In the genomic region with DNA sequence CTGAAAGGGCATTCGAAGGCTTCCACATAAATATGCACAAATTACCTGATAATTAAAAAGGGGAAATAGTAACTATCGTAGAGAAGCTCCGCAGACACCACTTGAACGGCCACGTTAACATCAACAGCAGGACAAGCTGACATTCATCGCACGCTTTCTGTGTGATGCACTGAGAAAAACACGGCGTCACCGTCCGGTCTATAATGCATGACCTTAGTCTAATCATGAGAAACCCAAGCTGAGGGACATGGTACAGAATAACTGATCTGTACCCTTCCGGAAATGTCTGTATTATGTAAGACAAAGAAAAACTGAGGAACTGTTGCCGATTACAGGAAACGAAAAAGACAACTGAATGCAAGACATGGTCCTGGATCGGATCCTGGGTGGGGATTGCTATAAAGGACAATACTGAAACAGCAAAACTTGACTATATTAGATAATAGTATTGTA, we compare ENCODE assay signal across 8 cellular contexts. TPM values are rescaled to one million over a fixed set of nuclear protein-coding genes. Genes with fewer than 3 reads are reported as not detected.
DNase-seq lines count a peak whose midpoint lies in the region; ATAC-seq and TF ChIP-seq lines count a peak whose summit lies in the region.

No MANE protein-coding gene starts in this region.

- TF ChIP-seq POLR2A in breast epithelium (IDR thresholded peaks at IDR 0.05) (no peak), stomach (IDR thresholded peaks at IDR 0.05) (no peak)

- H3K4me3 ChIP-seq in breast epithelium (peak overlapping the region; percentile 87 to 98 (median 98)), lung (peak overlapping the region; percentile 37), stomach (peak overlapping the region; percentile 62 to 97 (median 92))

- no peaks in the 10 kb centered on the region for H3K9me3 Mint-ChIP-seq in T-helper 2 cell treated with Interferon-gamma antibody and Interleukin-4, amounts not matched to agents 5 μg/mL and 100 μg/mL, for 36 hours

- peak; percentile 86 for DNase-seq in CD1c-positive myeloid dendritic cell (ENCODE audit: extremely low spot score)
- DNase-seq in T-helper 2 cell treated with Interferon-gamma antibody and Interleukin-4, amounts not matched to agents 5 μg/mL and 100 μg/mL, for 36 hours (ENCODE audit: low spot score), result no peak
- no peak for DNase-seq in breast epithelium (ENCODE audit: low spot score in 2 of 2)
- DNase-seq in lung (ENCODE audit: low spot score), result peak; percentile 41
- DNase-seq in stomach, result no peak
- DNase-seq in cortex of kidney (lab: John Stamatoyannopoulos, UW), result no peak

- H3K4me1 Mint-ChIP-seq in T-helper 2 cell treated with Interferon-gamma antibody and Interleukin-4, amounts not matched to agents 5 μg/mL and 100 μg/mL, for 36 hours (ENCODE audit: low read depth), result peaks cover 17% of the 10 kb centered on the region

- peaks cover 0 to 4% of the 10 kb centered on the region in 2 donors for H3K4me1 ChIP-seq in breast epithelium
- H3K4me1 ChIP-seq in lung (ENCODE audit: control insufficient read depth in 2 of 2, insufficient read depth in 2 of 2, low read length in 2 of 2), result peaks cover 2 to 17% of the 10 kb centered on the region in 2 donors
- H3K4me1 ChIP-seq in stomach, result peaks cover 15 to 55% (median 38%) of the 10 kb centered on the region in 4 donors

- H3K27me3 ChIP-seq in breast epithelium, result no peaks in the 10 kb centered on the region
- no peaks in the 10 kb centered on the region for H3K27me3 ChIP-seq in lung (ENCODE audit: control insufficient read depth, insufficient read depth)
- no peaks in the 10 kb centered on the region for H3K27me3 ChIP-seq in stomach

- TF ChIP-seq CTCF in breast epithelium (IDR thresholded peaks at IDR 0.05) (no peak), lung (IDR thresholded peaks at IDR 0.05; ENCODE audit: control extremely low read depth, extremely low read depth) (no peak), stomach (IDR thresholded peaks at IDR 0.05) (no peak)

- H3K4me3 Mint-ChIP-seq in T-helper 2 cell treated with Interferon-gamma antibody and Interleukin-4, amounts not matched to agents 5 μg/mL and 100 μg/mL, for 36 hours, result peak overlapping the region; percentile 96

- no peaks in the 10 kb centered on the region for H3K9me3 ChIP-seq in breast epithelium
- H3K9me3 ChIP-seq in lung (ENCODE audit: control insufficient read depth in 2 of 2, insufficient read depth in 1 of 2, low read length in 1 of 2), result no peaks in the 10 kb centered on the region
- no peaks in the 10 kb centered on the region for H3K9me3 ChIP-seq in stomach

- peak; percentile 6 for ATAC-seq in GM19397 (IDR thresholded peaks at IDR 0.05; ENCODE audit: unreplicated experiment)
- peak; percentile 3 for ATAC-seq in HG03558 (IDR thresholded peaks at IDR 0.05; ENCODE audit: extremely low read depth, unreplicated experiment)
- no peak for ATAC-seq in lung (ENCODE audit: insufficient read depth, low FRiP score)

- 0% methylated on average over 15 of the region's 15 CpGs for WGBS in lung, 2 donors
- WGBS in stomach, 5 donors, result 1 to 2% (median 2%) methylated on average over 15 of the region's 15 CpGs

- TF ChIP-seq EP300 in stomach (IDR thresholded peaks at IDR 0.05), result no peak

- H3K27ac ChIP-seq in breast epithelium, result peak overlapping the region; percentile 78 to 90
- H3K27ac ChIP-seq in lung (ENCODE audit: low read depth in 1 of 2, low read length in 1 of 2), result peak overlapping the region; percentile 66 to 97
- peak overlapping the region; percentile 45 to 92 (median 88) for H3K27ac ChIP-seq in stomach

- intact Hi-C loops in breast epithelium (cut with DNase I; ENCODE audit: low total_unique reads), result no loop called here
- intact Hi-C loops in stomach (cut with DNase I; ENCODE audit: low total_unique reads), result no loop called here

- H3K36me3 ChIP-seq in breast epithelium (no peaks in the 10 kb centered on the region), lung (ENCODE audit: control insufficient read depth in 2 of 2, insufficient read depth in 2 of 2, low read length in 2 of 2) (peaks cover 0 to 7% of the 10 kb centered on the region in 2 donors), stomach (peaks cover 9 to 30% (median 27%) of the 10 kb centered on the region in 4 donors)

- no peaks in the 10 kb centered on the region for H3K27me3 Mint-ChIP-seq in T-helper 2 cell treated with Interferon-gamma antibody and Interleukin-4, amounts not matched to agents 5 μg/mL and 100 μg/mL, for 36 hours (ENCODE audit: low read depth)

- peak overlapping the region; percentile 96 for H3K27ac Mint-ChIP-seq in T-helper 2 cell treated with Interferon-gamma antibody and Interleukin-4, amounts not matched to agents 5 μg/mL and 100 μg/mL, for 36 hours

- peaks cover 20% of the 10 kb centered on the region for H3K36me3 Mint-ChIP-seq in T-helper 2 cell treated with Interferon-gamma antibody and Interleukin-4, amounts not matched to agents 5 μg/mL and 100 μg/mL, for 36 hours (ENCODE audit: low read depth)

RNA-seq across cellular contexts. Expression of a gene that starts 0.7 kb away (rescaled TPM):
- total RNA-seq in breast epithelium, result 10 to 100 TPM; 29.8 to 54.1 (median 51.2) TPM
- total RNA-seq in lung, result 10 to 100 TPM; 21.7 to 49.3 TPM
- polyA plus RNA-seq in lung, result 10 to 100 TPM; 39.3 to 43.1 TPM
- 100 to 1,000 TPM in 2 of 5 donors, 10 to 100 TPM in 3; 18.9 to 127 (median 61.7) TPM for total RNA-seq in stomach
- polyA plus RNA-seq in stomach, result 10 to 100 TPM; 29.5 to 40.0 (median 37.0) TPM

RNA-seq across cellular contexts. Expression of a gene that starts 14.7 kb away (rescaled TPM):
- total RNA-seq in breast epithelium (10 to 100 TPM; 24.0 to 33.1 (median 32.2) TPM), lung (10 to 100 TPM; 32.0 to 55.8 TPM), stomach (10 to 100 TPM in 4 of 5 donors, 1 to 10 TPM in 1; 4.7 to 40.1 (median 29.7) TPM)
- polyA plus RNA-seq in lung (10 to 100 TPM; 31.5 to 36.6 TPM), stomach (10 to 100 TPM; 13.5 to 29.0 (median 20.5) TPM)

RNA-seq across cellular contexts. Expression of a gene that starts 45.9 kb away (rescaled TPM):
- 1 to 10 TPM; 1.3 to 3.7 (median 1.4) TPM for total RNA-seq in breast epithelium
- total RNA-seq in lung, result 1 to 10 TPM; 3.8 to 4.2 TPM
- polyA plus RNA-seq in lung, result 1 to 10 TPM in 1 of 2 donors, under 1 TPM in 1; 1.00 to 4.0 TPM
- 10 to 100 TPM in 1 of 5 donors, 1 to 10 TPM in 4; 1.4 to 15.6 (median 5.8) TPM for total RNA-seq in stomach
- polyA plus RNA-seq in stomach, result 1 to 10 TPM; 2.0 to 5.4 (median 5.4) TPM

Comparison
In these comparisons a context has a peak if more than half of its experiments do, and no peak if none do; other contexts are left out.
1. DNase-seq: peak in CD1c-positive myeloid dendritic cell (single experiment) and lung (single experiment); none in T-helper 2 cell treated with Interferon-gamma antibody and Interleukin-4, amounts not matched to agents 5 μg/mL and 100 μg/mL, for 36 hours (single experiment), breast epithelium (0 of 2), stomach (single experiment) and cortex of kidney (single experiment).
2. H3K4me3 ChIP-seq: peak in every context shown above with its lines; median percentile 98 in breast epithelium; 92 in stomach; 37 in lung.
3. Peak in every context shown above with its lines, with median percentiles within 50 percentile points of each other: H3K27ac ChIP-seq.